In the genomic region with DNA sequence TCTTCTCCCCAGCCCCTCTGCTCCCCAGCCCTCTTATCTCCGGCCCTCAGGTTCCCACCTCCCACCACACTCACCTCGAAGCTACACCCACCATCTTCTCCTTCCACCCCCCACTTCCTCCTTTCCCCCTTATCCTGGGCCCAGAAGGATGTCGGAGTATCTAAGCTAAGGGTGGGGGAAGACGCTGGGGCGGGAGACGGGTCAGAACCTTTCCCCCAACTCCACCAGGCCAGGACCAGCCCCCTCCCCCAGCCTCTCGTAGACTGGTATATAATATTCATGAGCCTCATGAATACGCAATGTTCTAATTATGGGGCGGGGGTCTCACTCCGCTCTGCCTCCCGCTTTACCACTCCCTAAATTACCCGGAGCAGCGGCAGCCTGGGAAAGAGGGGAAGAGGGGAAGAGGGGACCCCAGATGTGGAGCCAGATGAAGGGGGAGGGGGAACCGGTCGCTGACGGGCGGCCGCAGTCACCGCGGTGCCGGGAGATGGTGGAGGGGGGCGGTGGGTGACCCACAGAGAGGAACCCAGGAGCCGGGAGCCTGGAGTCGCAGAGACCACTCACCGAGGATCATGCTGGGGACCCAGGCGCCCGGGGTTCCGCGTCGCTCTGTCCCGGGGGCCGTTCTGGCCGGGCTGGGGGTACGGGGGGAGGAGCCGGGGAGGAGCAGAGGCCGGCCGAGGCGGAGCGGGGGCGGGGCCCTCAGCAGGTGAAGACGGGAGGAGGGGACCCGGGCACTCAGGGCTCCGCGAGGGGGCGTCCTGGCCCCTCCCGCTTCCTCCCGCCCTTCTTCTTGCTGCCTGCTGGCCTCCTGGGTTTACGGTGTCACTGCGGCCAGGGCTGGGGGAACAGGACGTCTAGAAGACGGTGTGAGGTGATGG, we compare ENCODE assay signal across 1 cellular context.
TF ChIP-seq lines count a peak whose summit lies in the region.

No MANE protein-coding gene starts in this region.

TF ChIP-seq in K562, 482 proteins besides CTCF, POLR2A, EP300 and RAD21 (continued from another document and continues in another):
- TF ChIP-seq NR1H2 (CRISPR knock-in tag; IDR thresholded peaks at IDR 0.05) (no peak), NCOA4 (IDR thresholded peaks at IDR 0.05; ENCODE audit: partially characterized antibody) (no peak), ZFPM2 (CRISPR knock-in tag; IDR thresholded peaks at IDR 0.05) (no peak), RB1 (IDR thresholded peaks at IDR 0.05; ENCODE audit: low read depth) (peak; percentile 87), NEUROD1 (IDR thresholded peaks at IDR 0.05; ENCODE audit: borderline replicate concordance, low read depth, low read length, partially characterized antibody) (peak; percentile 38), DPF2 (IDR thresholded peaks at IDR 0.05) (peak; percentile 49), STAT5A (IDR thresholded peaks at IDR 0.05; ENCODE audit: borderline replicate concordance, low read length) (no peak; the same call in 1 of the 2 replicates), KLF13 (tag; IDR thresholded peaks at IDR 0.05; ENCODE audit: borderline replicate concordance, low read depth) (no peak), KDM1A (IDR thresholded peaks at IDR 0.05) (peak in 1 of 2 experiments; percentile 68; a peak in 1 of 4 replicates), KLF1 (tag; IDR thresholded peaks at IDR 0.05) (no peak), NR2C1 (IDR thresholded peaks at IDR 0.05) (no peak), NR2C1 (tag; IDR thresholded peaks at IDR 0.05) (no peak), RBM25 (IDR thresholded peaks at IDR 0.05; ENCODE audit: low read depth, low read length, severe bottlenecking) (no peak), NCOR1 (IDR thresholded peaks at IDR 0.05) (peak; percentile 78), FOXP1 (CRISPR knock-in tag; IDR thresholded peaks at IDR 0.05) (no peak), SPI1 (IDR thresholded peaks at IDR 0.05; ENCODE audit: borderline replicate concordance, low read depth, low read length) (peak; percentile 97), SP2 (IDR thresholded peaks at IDR 0.05; ENCODE audit: extremely low read depth, low read depth, low read length, poor library complexity, severe bottlenecking) (no peak), ZNF444 (CRISPR knock-in tag; IDR thresholded peaks at IDR 0.05) (0 out of 2 replicates have a peak, but pooled peaks have one; percentile 48), PML (IDR thresholded peaks at IDR 0.05; ENCODE audit: low read length) (peak; percentile 32; the same call in 1 of the 2 replicates), TBL1XR1 (IDR thresholded peaks at IDR 0.05; ENCODE audit: low read length in 2 of 2) (0 out of 4 replicates have a peak, but pooled peaks of 1 of the 2 experiments have one; percentile 19), TEAD4 (IDR thresholded peaks at IDR 0.05; ENCODE audit: low read length) (peak; percentile 71; the same call in 1 of the 2 replicates), TEAD4 (CRISPR knock-in tag; IDR thresholded peaks at IDR 0.05; ENCODE audit: borderline replicate concordance) (no peak), TCF7 (IDR thresholded peaks at IDR 0.05; ENCODE audit: borderline replicate concordance) (no peak), GTF2E2 (tag; IDR thresholded peaks at IDR 0.05) (no peak), POLR2G (IDR thresholded peaks at IDR 0.05; ENCODE audit: low read depth, low read length) (peak; percentile 63), LEF1 (IDR thresholded peaks at IDR 0.05) (no peak; the same call in 1 of the 2 replicates), ZBTB1 (CRISPR knock-in tag; IDR thresholded peaks at IDR 0.05; ENCODE audit: borderline replicate concordance, low read depth) (no peak), TEAD1 (CRISPR knock-in tag; IDR thresholded peaks at IDR 0.05) (peak in 1 of 2 experiments; percentile 56; a peak in 1 of 4 replicates), ZFP36 (IDR thresholded peaks at IDR 0.05; ENCODE audit: low read depth, low read length, partially characterized antibody) (peak; percentile 69), MAFF (IDR thresholded peaks at IDR 0.05; ENCODE audit: low read length) (no peak), FOXM1 (IDR thresholded peaks at IDR 0.05; ENCODE audit: low read depth) (no peak), FOXM1 (CRISPR knock-in tag; IDR thresholded peaks at IDR 0.05; ENCODE audit: low read depth) (no peak), ETV6 (IDR thresholded peaks at IDR 0.05; ENCODE audit: borderline replicate concordance in 1 of 2, low read depth in 2 of 2, low read length in 1 of 2) (peak in 1 of 2 experiments; percentile 39; a peak in 1 of 4 replicates), ETV6 (CRISPR knock-in tag; IDR thresholded peaks at IDR 0.05; ENCODE audit: borderline replicate concordance) (no peak), SP1 (CRISPR knock-in tag; IDR thresholded peaks at IDR 0.05) (peak; percentile 66), FOXA3 (CRISPR knock-in tag; conservative IDR thresholded peaks at IDR 0.05 in 1 of 2, IDR thresholded peaks at IDR 0.05 in 1 of 2) (no peak), ZC3H4 (CRISPR knock-in tag; IDR thresholded peaks at IDR 0.05; ENCODE audit: borderline replicate concordance) (0 out of 2 replicates have a peak, but pooled peaks have one; percentile 65), KLF16 (IDR thresholded peaks at IDR 0.05) (peak; percentile 76), POLR2AphosphoS5 (IDR thresholded peaks at IDR 0.05; ENCODE audit: control insufficient read depth, insufficient read depth, low read depth, low read length) (peak; percentile 81; the same call in 1 of the 2 replicates), ZNF197 (CRISPR knock-in tag; IDR thresholded peaks at IDR 0.05; ENCODE audit: low read depth) (no peak), CBFA2T3 (IDR thresholded peaks at IDR 0.05) (peak; percentile 91), ZNF57 (CRISPR knock-in tag; IDR thresholded peaks at IDR 0.05) (no peak), ELF4 (CRISPR knock-in tag; IDR thresholded peaks at IDR 0.05) (no peak), ZC3H11A (IDR thresholded peaks at IDR 0.05; ENCODE audit: low read depth, low read length) (no peak), ZNF134 (CRISPR knock-in tag; conservative IDR thresholded peaks at IDR 0.05) (peak; percentile 94), RFX1 (IDR thresholded peaks at IDR 0.05) (no peak), KAT2B (IDR thresholded peaks at IDR 0.05; ENCODE audit: low read depth, low read length) (no peak), NONO (IDR thresholded peaks at IDR 0.05; ENCODE audit: low read depth in 2 of 2, low read length in 1 of 2) (no peak), ZNF24 (IDR thresholded peaks at IDR 0.05) (no peak)
- TF ChIP-seq, protein P1, sequence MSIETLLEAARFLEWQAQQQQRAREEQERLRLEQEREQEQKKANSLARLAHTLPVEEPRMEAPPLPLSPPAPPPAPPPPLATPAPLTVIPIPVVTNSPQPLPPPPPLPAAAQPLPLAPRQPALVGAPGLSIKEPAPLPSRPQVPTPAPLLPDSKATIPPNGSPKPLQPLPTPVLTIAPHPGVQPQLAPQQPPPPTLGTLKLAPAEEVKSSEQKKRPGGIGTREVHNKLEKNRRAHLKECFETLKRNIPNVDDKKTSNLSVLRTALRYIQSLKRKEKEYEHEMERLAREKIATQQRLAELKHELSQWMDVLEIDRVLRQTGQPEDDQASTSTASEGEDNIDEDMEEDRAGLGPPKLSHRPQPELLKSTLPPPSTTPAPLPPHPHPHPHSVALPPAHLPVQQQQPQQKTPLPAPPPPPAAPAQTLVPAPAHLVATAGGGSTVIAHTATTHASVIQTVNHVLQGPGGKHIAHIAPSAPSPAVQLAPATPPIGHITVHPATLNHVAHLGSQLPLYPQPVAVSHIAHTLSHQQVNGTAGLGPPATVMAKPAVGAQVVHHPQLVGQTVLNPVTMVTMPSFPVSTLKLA (conservative IDR thresholded peaks at IDR 0.05), result peak in 1 of 2 experiments; percentile 12; a peak in 1 of 4 replicates
- TF ChIP-seq, protein P2, sequence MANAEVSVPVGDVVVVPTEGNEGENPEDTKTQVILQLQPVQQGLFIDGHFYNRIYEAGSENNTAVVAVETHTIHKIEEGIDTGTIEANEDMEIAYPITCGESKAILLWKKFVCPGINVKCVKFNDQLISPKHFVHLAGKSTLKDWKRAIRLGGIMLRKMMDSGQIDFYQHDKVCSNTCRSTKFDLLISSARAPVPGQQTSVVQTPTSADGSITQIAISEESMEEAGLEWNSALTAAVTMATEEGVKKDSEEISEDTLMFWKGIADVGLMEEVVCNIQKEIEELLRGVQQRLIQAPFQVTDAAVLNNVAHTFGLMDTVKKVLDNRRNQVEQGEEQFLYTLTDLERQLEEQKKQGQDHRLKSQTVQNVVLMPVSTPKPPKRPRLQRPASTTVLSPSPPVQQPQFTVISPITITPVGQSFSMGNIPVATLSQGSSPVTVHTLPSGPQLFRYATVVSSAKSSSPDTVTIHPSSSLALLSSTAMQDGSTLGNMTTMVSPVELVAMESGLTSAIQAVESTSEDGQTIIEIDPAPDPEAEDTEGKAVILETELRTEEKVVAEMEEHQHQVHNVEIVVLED (CRISPR knock-in tag; IDR thresholded peaks at IDR 0.05), result no peak
- TF ChIP-seq, protein P3, sequence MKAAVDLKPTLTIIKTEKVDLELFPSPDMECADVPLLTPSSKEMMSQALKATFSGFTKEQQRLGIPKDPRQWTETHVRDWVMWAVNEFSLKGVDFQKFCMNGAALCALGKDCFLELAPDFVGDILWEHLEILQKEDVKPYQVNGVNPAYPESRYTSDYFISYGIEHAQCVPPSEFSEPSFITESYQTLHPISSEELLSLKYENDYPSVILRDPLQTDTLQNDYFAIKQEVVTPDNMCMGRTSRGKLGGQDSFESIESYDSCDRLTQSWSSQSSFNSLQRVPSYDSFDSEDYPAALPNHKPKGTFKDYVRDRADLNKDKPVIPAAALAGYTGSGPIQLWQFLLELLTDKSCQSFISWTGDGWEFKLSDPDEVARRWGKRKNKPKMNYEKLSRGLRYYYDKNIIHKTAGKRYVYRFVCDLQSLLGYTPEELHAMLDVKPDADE (conservative IDR thresholded peaks at IDR 0.05; ENCODE audit: control insufficient read depth, low read depth, low read length), result peak; percentile 64
- TF ChIP-seq, protein P4, sequence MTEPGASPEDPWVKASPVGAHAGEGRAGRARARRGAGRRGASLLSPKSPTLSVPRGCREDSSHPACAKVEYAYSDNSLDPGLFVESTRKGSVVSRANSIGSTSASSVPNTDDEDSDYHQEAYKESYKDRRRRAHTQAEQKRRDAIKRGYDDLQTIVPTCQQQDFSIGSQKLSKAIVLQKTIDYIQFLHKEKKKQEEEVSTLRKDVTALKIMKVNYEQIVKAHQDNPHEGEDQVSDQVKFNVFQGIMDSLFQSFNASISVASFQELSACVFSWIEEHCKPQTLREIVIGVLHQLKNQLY (CRISPR knock-in tag; conservative IDR thresholded peaks at IDR 0.05), result no peak
- TF ChIP-seq, protein P5, sequence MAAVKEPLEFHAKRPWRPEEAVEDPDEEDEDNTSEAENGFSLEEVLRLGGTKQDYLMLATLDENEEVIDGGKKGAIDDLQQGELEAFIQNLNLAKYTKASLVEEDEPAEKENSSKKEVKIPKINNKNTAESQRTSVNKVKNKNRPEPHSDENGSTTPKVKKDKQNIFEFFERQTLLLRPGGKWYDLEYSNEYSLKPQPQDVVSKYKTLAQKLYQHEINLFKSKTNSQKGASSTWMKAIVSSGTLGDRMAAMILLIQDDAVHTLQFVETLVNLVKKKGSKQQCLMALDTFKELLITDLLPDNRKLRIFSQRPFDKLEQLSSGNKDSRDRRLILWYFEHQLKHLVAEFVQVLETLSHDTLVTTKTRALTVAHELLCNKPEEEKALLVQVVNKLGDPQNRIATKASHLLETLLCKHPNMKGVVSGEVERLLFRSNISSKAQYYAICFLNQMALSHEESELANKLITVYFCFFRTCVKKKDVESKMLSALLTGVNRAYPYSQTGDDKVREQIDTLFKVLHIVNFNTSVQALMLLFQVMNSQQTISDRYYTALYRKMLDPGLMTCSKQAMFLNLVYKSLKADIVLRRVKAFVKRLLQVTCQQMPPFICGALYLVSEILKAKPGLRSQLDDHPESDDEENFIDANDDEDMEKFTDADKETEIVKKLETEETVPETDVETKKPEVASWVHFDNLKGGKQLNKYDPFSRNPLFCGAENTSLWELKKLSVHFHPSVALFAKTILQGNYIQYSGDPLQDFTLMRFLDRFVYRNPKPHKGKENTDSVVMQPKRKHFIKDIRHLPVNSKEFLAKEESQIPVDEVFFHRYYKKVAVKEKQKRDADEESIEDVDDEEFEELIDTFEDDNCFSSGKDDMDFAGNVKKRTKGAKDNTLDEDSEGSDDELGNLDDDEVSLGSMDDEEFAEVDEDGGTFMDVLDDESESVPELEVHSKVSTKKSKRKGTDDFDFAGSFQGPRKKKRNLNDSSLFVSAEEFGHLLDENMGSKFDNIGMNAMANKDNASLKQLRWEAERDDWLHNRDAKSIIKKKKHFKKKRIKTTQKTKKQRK (IDR thresholded peaks at IDR 0.05; ENCODE audit: borderline replicate concordance, low read depth, low read length), result no peak
- TF ChIP-seq, protein P6, sequence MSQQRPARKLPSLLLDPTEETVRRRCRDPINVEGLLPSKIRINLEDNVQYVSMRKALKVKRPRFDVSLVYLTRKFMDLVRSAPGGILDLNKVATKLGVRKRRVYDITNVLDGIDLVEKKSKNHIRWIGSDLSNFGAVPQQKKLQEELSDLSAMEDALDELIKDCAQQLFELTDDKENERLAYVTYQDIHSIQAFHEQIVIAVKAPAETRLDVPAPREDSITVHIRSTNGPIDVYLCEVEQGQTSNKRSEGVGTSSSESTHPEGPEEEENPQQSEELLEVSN (IDR thresholded peaks at IDR 0.05; ENCODE audit: borderline replicate concordance in 1 of 2, extremely low read depth in 1 of 2, insufficient read depth in 1 of 2, insufficient read length in 1 of 2, low read depth in 1 of 2, low read length in 1 of 2, poor library complexity in 1 of 2, severe bottlenecking in 1 of 2), result peak; percentile 71 to 88
- TF ChIP-seq, protein P7, sequence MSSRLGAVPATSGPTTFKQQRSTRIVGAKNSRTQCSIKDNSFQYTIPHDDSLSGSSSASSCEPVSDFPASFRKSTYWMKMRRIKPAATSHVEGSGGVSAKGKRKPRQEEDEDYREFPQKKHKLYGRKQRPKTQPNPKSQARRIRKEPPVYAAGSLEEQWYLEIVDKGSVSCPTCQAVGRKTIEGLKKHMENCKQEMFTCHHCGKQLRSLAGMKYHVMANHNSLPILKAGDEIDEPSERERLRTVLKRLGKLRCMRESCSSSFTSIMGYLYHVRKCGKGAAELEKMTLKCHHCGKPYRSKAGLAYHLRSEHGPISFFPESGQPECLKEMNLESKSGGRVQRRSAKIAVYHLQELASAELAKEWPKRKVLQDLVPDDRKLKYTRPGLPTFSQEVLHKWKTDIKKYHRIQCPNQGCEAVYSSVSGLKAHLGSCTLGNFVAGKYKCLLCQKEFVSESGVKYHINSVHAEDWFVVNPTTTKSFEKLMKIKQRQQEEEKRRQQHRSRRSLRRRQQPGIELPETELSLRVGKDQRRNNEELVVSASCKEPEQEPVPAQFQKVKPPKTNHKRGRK (tag; IDR thresholded peaks at IDR 0.05), result no peak
